Comparison of ENCODE assay signal across 9 cellular contexts in the genomic region with DNA sequence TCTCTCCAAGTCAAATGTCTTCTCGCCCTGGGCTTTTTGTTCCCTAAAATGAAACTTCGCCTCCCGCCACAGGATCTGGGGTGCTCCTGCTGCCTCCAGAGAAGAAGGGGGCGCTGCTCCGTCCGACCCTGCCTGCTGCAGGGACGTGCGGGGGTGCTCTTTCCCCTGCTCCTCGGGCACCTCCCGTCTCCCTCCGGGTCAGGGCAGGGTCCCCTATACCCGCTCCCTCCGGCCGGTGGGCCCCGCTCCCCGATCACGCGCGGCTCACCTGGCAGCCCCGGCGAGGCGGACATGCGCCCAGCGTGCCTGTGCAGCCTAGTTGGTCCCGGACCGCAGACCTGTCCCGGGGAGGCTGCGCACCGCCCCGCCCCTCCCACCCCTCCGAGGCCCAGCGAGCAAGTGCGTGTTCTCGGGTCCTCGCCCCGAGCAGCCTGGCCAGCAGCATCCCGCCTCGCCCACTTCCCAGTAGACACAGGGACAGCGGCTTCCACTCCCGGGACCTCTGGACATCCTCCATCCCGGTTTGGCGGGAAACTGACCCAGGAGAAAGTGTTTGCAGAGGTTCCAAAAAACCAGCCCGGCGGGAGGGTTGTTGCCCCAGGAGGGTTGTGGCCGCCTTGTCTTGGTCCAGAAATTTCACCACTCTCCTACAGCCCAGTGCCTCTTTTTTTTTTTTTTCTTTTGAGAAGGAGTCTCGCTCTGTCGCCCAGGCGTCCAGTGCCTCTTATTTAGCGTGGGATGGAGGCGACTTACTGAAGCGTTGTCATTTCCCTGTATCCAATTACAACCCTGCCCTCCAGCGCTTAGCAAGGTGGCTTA. TPM values are rescaled to one million over a fixed set of nuclear protein-coding genes. Genes with fewer than 3 reads are reported as not detected.
DNase-seq lines count a peak whose midpoint lies in the region; ATAC-seq and TF ChIP-seq lines count a peak whose summit lies in the region.
"Had no signal": no experiment of that assay in that cellular context is flagged by ENCODE, and none has a peak within 500 bp of the region (broad histone marks: within the 10 kb centered on the region; RNA-seq: fewer than 3 reads in every experiment).

A gene (minus strand): TSS at position 447 of the 819 bp plus-strand sequence. CDS start 6,717 bp downstream, outside the sequence.

- H3K9me3 ChIP-seq in ectodermal cell (ENCODE audit: control insufficient read depth, low read length) (no peaks in the 10 kb centered on the region), upper lobe of right lung (no peaks in the 10 kb centered on the region)

- 2 to 4% methylated on average over 51 to 52 of the region's 52 CpGs for WGBS in ectodermal cell, 2 experiments

- H3K27me3 Mint-ChIP-seq in activated T-cell treated with anti-CD3 and anti-CD28 coated beads, Interleukin-2, amount 50 U/mL, for 24 hours: peaks cover 58% of the 10 kb centered on the region
- peaks cover 56% of the 10 kb centered on the region for H3K27me3 Mint-ChIP-seq in mesothelial cell of epicardium (ENCODE audit: low read depth)

- ATAC-seq in upper lobe of right lung (peak; percentile 55), HG03159 (IDR thresholded peaks at IDR 0.05; ENCODE audit: unreplicated experiment) (no peak), GM21619 (IDR thresholded peaks at IDR 0.05; ENCODE audit: unreplicated experiment) (no peak)

- H3K4me3 Mint-ChIP-seq in activated T-cell treated with anti-CD3 and anti-CD28 coated beads, Interleukin-2, amount 50 U/mL, for 24 hours: peak within 1 kb of the TSS; percentile 23
- H3K4me3 Mint-ChIP-seq in mesothelial cell of epicardium: peak within 1 kb of the TSS; percentile 69

- no peak within 1 kb of the TSS for H3K27ac ChIP-seq in ectodermal cell (ENCODE audit: insufficient read depth, low read depth, low read length, poor library complexity, severe bottlenecking)
- H3K27ac ChIP-seq in upper lobe of right lung: no peak within 1 kb of the TSS

- TF ChIP-seq CTCF in mesothelial cell of epicardium (IDR thresholded peaks at IDR 0.05; ENCODE audit: unreplicated experiment): no peak
- TF ChIP-seq CTCF in upper lobe of right lung (IDR thresholded peaks at IDR 0.05): no peak

- H3K27me3 ChIP-seq in ectodermal cell (ENCODE audit: control insufficient read depth, insufficient read depth, low read length, poor library complexity, severe bottlenecking): peaks cover 53% of the 10 kb centered on the region
- H3K27me3 ChIP-seq in upper lobe of right lung: peaks cover 27% of the 10 kb centered on the region

- DNase-seq in activated T-cell treated with anti-CD3 and anti-CD28 coated beads, Interleukin-2, amount 50 U/mL, for 24 hours: no peak
- DNase-seq in activated T-cell treated with anti-CD3 and anti-CD28 coated beads, Interleukin-2, amount 50 U/mL, for 1 hour: no peak
- DNase-seq in mesothelial cell of epicardium (ENCODE audit: low spot score in 2 of 2, unreplicated experiment in 2 of 2) (peak in 1 of 2 experiments; percentile 40), upper lobe of right lung (no peak)
- no peak for DNase-seq in activated CD4-positive, alpha-beta T cell treated with anti-CD3 and anti-CD28 coated beads, Interleukin-2, amount 50 U/mL, for 48 hours
- DNase-seq: T-helper 2 cell had no signal

- H3K9me3 Mint-ChIP-seq in activated T-cell treated with anti-CD3 and anti-CD28 coated beads, Interleukin-2, amount 50 U/mL, for 24 hours: peaks cover 4% of the 10 kb centered on the region
- H3K9me3 Mint-ChIP-seq in mesothelial cell of epicardium: peaks cover 6% of the 10 kb centered on the region

- peaks cover 10% of the 10 kb centered on the region for H3K4me1 Mint-ChIP-seq in activated T-cell treated with anti-CD3 and anti-CD28 coated beads, Interleukin-2, amount 50 U/mL, for 24 hours (ENCODE audit: low read depth)
- H3K4me1 Mint-ChIP-seq in mesothelial cell of epicardium: peaks cover 15% of the 10 kb centered on the region

- H3K27ac Mint-ChIP-seq in activated T-cell treated with anti-CD3 and anti-CD28 coated beads, Interleukin-2, amount 50 U/mL, for 24 hours: no peak within 1 kb of the TSS
- no peak within 1 kb of the TSS for H3K27ac Mint-ChIP-seq in mesothelial cell of epicardium

- intact Hi-C loops in upper lobe of right lung (cut with DNase I): no loop called here

- H3K4me1 ChIP-seq in ectodermal cell (ENCODE audit: control insufficient read depth, insufficient read depth, low read length) (peaks cover 6% of the 10 kb centered on the region), upper lobe of right lung (peaks cover 5% of the 10 kb centered on the region)

- H3K36me3 ChIP-seq in ectodermal cell (ENCODE audit: control insufficient read depth, insufficient read depth, low read length): no peaks in the 10 kb centered on the region
- H3K36me3 ChIP-seq in upper lobe of right lung: no peaks in the 10 kb centered on the region

- peak within 1 kb of the TSS; percentile 37 for H3K4me3 ChIP-seq in ectodermal cell (ENCODE audit: insufficient read depth, low read depth, low read length)
- peak within 1 kb of the TSS; percentile 46 for H3K4me3 ChIP-seq in upper lobe of right lung

- no peaks in the 10 kb centered on the region for H3K36me3 Mint-ChIP-seq in activated T-cell treated with anti-CD3 and anti-CD28 coated beads, Interleukin-2, amount 50 U/mL, for 24 hours (ENCODE audit: low read depth)
- H3K36me3 Mint-ChIP-seq in mesothelial cell of epicardium: no peaks in the 10 kb centered on the region

RNA-seq across cellular contexts. Expression of the gene that starts here (rescaled TPM):
- 2.5 TPM for polyA plus RNA-seq in ectodermal cell (2013, experiment 1 of 4)
- polyA plus RNA-seq in ectodermal cell (2013, experiment 2 of 4): 2.5 TPM
- 2.1 TPM for polyA plus RNA-seq in ectodermal cell (2013, experiment 3 of 4)
- polyA plus RNA-seq in ectodermal cell (2013, experiment 4 of 4): 2.6 TPM
- total RNA-seq in mesothelial cell of epicardium (0.18 to 0.38 TPM (median 0.35 TPM) in 3 replicates), upper lobe of right lung (0.55 TPM)

Comparison
In these comparisons a context has a peak if more than half of its experiments do, and no peak if none do; other contexts are left out.
1. Peak in ATAC-seq and H3K4me3 ChIP-seq in upper lobe of right lung; RNA of the gene not detected or under 1 TPM.